27 cellular contexts compared by ENCODE assay signal in genomic region chr14:71632440-71632946, GRCh38.
DNase-seq lines count a peak whose midpoint lies in the region; ATAC-seq and TF ChIP-seq lines count a peak whose summit lies in the region.
"Had no signal": no experiment of that assay in that cellular context is flagged by ENCODE, and none has a peak within 500 bp of the region (broad histone marks: within the 10 kb centered on the region; RNA-seq: fewer than 3 reads in every experiment).

No MANE protein-coding gene starts in this region.

- POLR2A ChIA-PET in IMR-90 (lab: Charles Lee; ENCODE audit: unreplicated experiment): no interaction called here

- no peak overlapping the region for H3K4me3 Mint-ChIP-seq in activated naive CD8-positive, alpha-beta T cell treated with anti-CD3 and anti-CD28 coated beads for 36 hours
- no peak overlapping the region for H3K4me3 Mint-ChIP-seq in activated naive CD8-positive, alpha-beta T cell treated with anti-CD3 and anti-CD28 coated beads, Interleukin-2, amount 50 U/mL, for 24 hours
- no peak overlapping the region for H3K4me3 Mint-ChIP-seq in stimulated activated naive B cell treated with anti-CD40 and anti-IgM and Interleukin-4, amounts not matched to agents 10 μg/mL and 1 μg/mL and 100 μg/mL, for 72 hours
- H3K4me3 Mint-ChIP-seq: CD14-positive monocyte; CD8-positive, alpha-beta memory T cell had no signal

- H2AK5ac ChIP-seq in IMR-90 (ENCODE audit: low read depth, low read length): no peak overlapping the region

- no peak for DNase-seq in activated naive CD8-positive, alpha-beta T cell treated with anti-CD3 and anti-CD28 coated beads for 36 hours
- DNase-seq in activated naive CD8-positive, alpha-beta T cell treated with anti-CD3 and anti-CD28 coated beads, Interleukin-2, amount 50 U/mL, for 24 hours: no peak
- DNase-seq in IMR-90 (no peak), iPS-NIHi7 (ENCODE audit: extremely low spot score) (peak; percentile 20), prostate gland (ENCODE audit: low spot score) (no peak), SW480 (ENCODE audit: low spot score) (no peak)
- no peak for DNase-seq in stimulated activated naive B cell treated with anti-CD40 and anti-IgM and Interleukin-4, amounts not matched to agents 10 μg/mL and 1 μg/mL and 100 μg/mL, for 72 hours
- DNase-seq: ACHN; BE2C; CD8-positive, alpha-beta memory T cell; DMS 273 treated with DMSO at 0.1 percent for 48 hours; DND-41; KG1; MG63; NCI-H1105 treated with DMSO at 0.1 percent for 48 hours; NCI-H146; NCI-H1930; NCI-H2107; NCI-H524; NCI-H774; NK-92 treated with Interleukin-12 subunit alpha and Interleukin-12 subunit beta, amount 100 ng/mL, for 24 hours; PC-3; SK-N-SH had no signal

- in situ Hi-C loops in IMR-90 (cut with MboI; ENCODE audit: low sequenced_read_pairs): no loop called here

- no peak overlapping the region for H2BK15ac ChIP-seq in IMR-90 (ENCODE audit: low read depth, low read length)

- peaks cover 6% of the 10 kb centered on the region; the same call in 1 of the 2 replicates for H3K9me1 ChIP-seq in IMR-90 (ENCODE audit: insufficient read depth, low read length)

- H3K4me3 ChIP-seq in IMR-90 (ENCODE audit: insufficient read depth, low read depth, low read length) (no peak overlapping the region), prostate gland (no peak overlapping the region)
- H3K4me3 ChIP-seq: MG63 had no signal

- H3K9me3 Mint-ChIP-seq in activated naive CD8-positive, alpha-beta T cell treated with anti-CD3 and anti-CD28 coated beads for 36 hours: peaks cover 9% of the 10 kb centered on the region
- H3K9me3 Mint-ChIP-seq in activated naive CD8-positive, alpha-beta T cell treated with anti-CD3 and anti-CD28 coated beads, Interleukin-2, amount 50 U/mL, for 24 hours: peaks cover 15% of the 10 kb centered on the region
- H3K9me3 Mint-ChIP-seq in stimulated activated naive B cell treated with anti-CD40 and anti-IgM and Interleukin-4, amounts not matched to agents 10 μg/mL and 1 μg/mL and 100 μg/mL, for 72 hours: peaks cover 2 to 5% of the 10 kb centered on the region in 2 donors

- no peak overlapping the region for H2AFZ ChIP-seq in IMR-90 (replicated peaks; ENCODE audit: low read length, poor library complexity)

- dilution Hi-C loops in IMR-90 (cut with HindIII; ENCODE audit: low sequenced_read_pairs, unreplicated experiment): no loop called here

- H3K27me3 ChIP-seq in IMR-90 (ENCODE audit: control insufficient read depth, insufficient read depth, low read length) (no peaks in the 10 kb centered on the region), prostate gland (replicated peaks; ENCODE audit: insufficient read depth) (no peaks in the 10 kb centered on the region)
- H3K27me3 ChIP-seq: BE2C, MG63 had no signal

- no peaks in the 10 kb centered on the region for H3K27me3 Mint-ChIP-seq in activated naive CD8-positive, alpha-beta T cell treated with anti-CD3 and anti-CD28 coated beads for 36 hours
- H3K27me3 Mint-ChIP-seq in activated naive CD8-positive, alpha-beta T cell treated with anti-CD3 and anti-CD28 coated beads, Interleukin-2, amount 50 U/mL, for 24 hours: no peaks in the 10 kb centered on the region
- H3K27me3 Mint-ChIP-seq in stimulated activated naive B cell treated with anti-CD40 and anti-IgM and Interleukin-4, amounts not matched to agents 10 μg/mL and 1 μg/mL and 100 μg/mL, for 72 hours: no peaks in the 10 kb centered on the region
- H3K27me3 Mint-ChIP-seq: CD8-positive, alpha-beta memory T cell had no signal

- H3K36me3 ChIP-seq in IMR-90 (ENCODE audit: control insufficient read depth, insufficient read depth, low read length): peaks cover 3% of the 10 kb centered on the region; the same call in 1 of the 2 replicates
- H3K36me3 ChIP-seq in prostate gland: no peaks in the 10 kb centered on the region
- H3K36me3 ChIP-seq: BE2C, MG63 had no signal

- no peak overlapping the region for H2AK9ac ChIP-seq in IMR-90 (replicated peaks; ENCODE audit: low read depth, low read length, poor library complexity)

- CTCF ChIA-PET in IMR-90 (lab: Yijun Ruan, JAX): no interaction called here

- H3K27ac Mint-ChIP-seq in activated naive CD8-positive, alpha-beta T cell treated with anti-CD3 and anti-CD28 coated beads for 36 hours: peak overlapping the region; percentile 8
- H3K27ac Mint-ChIP-seq in activated naive CD8-positive, alpha-beta T cell treated with anti-CD3 and anti-CD28 coated beads, Interleukin-2, amount 50 U/mL, for 24 hours: no peak overlapping the region
- no peak overlapping the region for H3K27ac Mint-ChIP-seq in stimulated activated naive B cell treated with anti-CD40 and anti-IgM and Interleukin-4, amounts not matched to agents 10 μg/mL and 1 μg/mL and 100 μg/mL, for 72 hours
- H3K27ac Mint-ChIP-seq: CD14-positive monocyte; CD8-positive, alpha-beta memory T cell had no signal

- peaks cover 7 to 16% of the 10 kb centered on the region in 2 experiments for H3K79me1 ChIP-seq in IMR-90 (ENCODE audit: low read depth in 1 of 2, low read length in 2 of 2)

- H2BK20ac ChIP-seq in IMR-90 (ENCODE audit: low read depth, low read length): no peak overlapping the region

- WGBS in IMR-90 (ENCODE audit: extremely low coverage in 2 of 2, insufficient read length in 1 of 2), 2 experiments: no CpG with 5 or more reads among the region's 4 CpGs
- WGBS in prostate gland: 86% methylated on average over 4 of the region's 4 CpGs

- TF ChIP-seq CTCF in IMR-90 (conservative IDR thresholded peaks at IDR 0.05; ENCODE audit: low read depth, low read length): no peak
- TF ChIP-seq CTCF in prostate gland (IDR thresholded peaks at IDR 0.05): no peak

- H3K9ac ChIP-seq in IMR-90 (ENCODE audit: low read depth, low read length): no peak overlapping the region
- H3K9ac ChIP-seq: SK-N-SH had no signal

- peaks cover 2% of the 10 kb centered on the region for H3K4me1 ChIP-seq in IMR-90 (ENCODE audit: control insufficient read depth, insufficient read depth, low read length)
- no peaks in the 10 kb centered on the region for H3K4me1 ChIP-seq in prostate gland (replicated peaks)

- H3K4ac ChIP-seq in IMR-90 (ENCODE audit: low read depth, low read length): no peak overlapping the region; the same call in 1 of the 2 replicates

- H3K36me3 Mint-ChIP-seq in activated naive CD8-positive, alpha-beta T cell treated with anti-CD3 and anti-CD28 coated beads for 36 hours: peaks cover 62% of the 10 kb centered on the region
- peaks cover 63% of the 10 kb centered on the region for H3K36me3 Mint-ChIP-seq in activated naive CD8-positive, alpha-beta T cell treated with anti-CD3 and anti-CD28 coated beads, Interleukin-2, amount 50 U/mL, for 24 hours (ENCODE audit: low read depth)
- H3K36me3 Mint-ChIP-seq in stimulated activated naive B cell treated with anti-CD40 and anti-IgM and Interleukin-4, amounts not matched to agents 10 μg/mL and 1 μg/mL and 100 μg/mL, for 72 hours: peaks cover 62 to 78% of the 10 kb centered on the region in 2 donors

- no peak overlapping the region for H3K4me2 ChIP-seq in IMR-90 (ENCODE audit: low read depth, low read length)
- H3K4me2 ChIP-seq: SK-N-SH had no signal

- no TSS peak for BruUV-seq in IMR-90 (replicated peaks; lab: Mats Ljungman, UMichigan)

- no peaks in the 10 kb centered on the region for H4K20me1 ChIP-seq in IMR-90 (ENCODE audit: insufficient read depth, low read length)

- no peak overlapping the region for H4K8ac ChIP-seq in IMR-90 (ENCODE audit: low read depth in 2 of 2, low read length in 2 of 2)

- TF ChIP-seq RAD21 in IMR-90 (IDR thresholded peaks at IDR 0.05; ENCODE audit: low read length): no peak

- no peak overlapping the region for H3K23ac ChIP-seq in IMR-90 (ENCODE audit: low read depth, low read length)

- peaks cover 15% of the 10 kb centered on the region for H3K4me1 Mint-ChIP-seq in activated naive CD8-positive, alpha-beta T cell treated with anti-CD3 and anti-CD28 coated beads for 36 hours
- peaks cover 8% of the 10 kb centered on the region for H3K4me1 Mint-ChIP-seq in activated naive CD8-positive, alpha-beta T cell treated with anti-CD3 and anti-CD28 coated beads, Interleukin-2, amount 50 U/mL, for 24 hours
- H3K4me1 Mint-ChIP-seq in stimulated activated naive B cell treated with anti-CD40 and anti-IgM and Interleukin-4, amounts not matched to agents 10 μg/mL and 1 μg/mL and 100 μg/mL, for 72 hours: peaks cover 0 to 5% of the 10 kb centered on the region in 2 donors
- H3K4me1 Mint-ChIP-seq: CD14-positive monocyte had no signal

- no peak overlapping the region; the same call in 1 of the 2 replicates for H3K14ac ChIP-seq in IMR-90 (replicated peaks; ENCODE audit: low read depth, low read length)

- no peak overlapping the region for H2BK5ac ChIP-seq in IMR-90 (ENCODE audit: low read depth, low read length, poor library complexity, severe bottlenecking)

- no peak overlapping the region for H4K91ac ChIP-seq in IMR-90 (ENCODE audit: insufficient read depth, low read depth, low read length)

- no peak for TF ChIP-seq POLR2A in IMR-90 (IDR thresholded peaks at IDR 0.05; ENCODE audit: low read depth, low read length)
- TF ChIP-seq POLR2A in prostate gland (IDR thresholded peaks at IDR 0.05): no peak

- intact Hi-C loops in IMR-90 (cut with micrococcal nuclease): no loop called here
- intact Hi-C loops in prostate gland (cut with DNase I): no loop called here

- ATAC-seq in activated naive CD8-positive, alpha-beta T cell treated with anti-CD3 and anti-CD28 coated beads, Interleukin-2, amount 50 U/mL, for 24 hours: no peak
- ATAC-seq in IMR-90 (ENCODE audit: low read depth) (no peak), HG03457 (IDR thresholded peaks at IDR 0.05; ENCODE audit: unreplicated experiment) (no peak)
- no peak for ATAC-seq in stimulated activated naive B cell treated with anti-CD40 and anti-IgM and Interleukin-4, amounts not matched to agents 10 μg/mL and 1 μg/mL and 100 μg/mL, for 72 hours (replicated peaks)
- ATAC-seq: HCT116, PC-3 had no signal

- no peak overlapping the region for H2BK120ac ChIP-seq in IMR-90 (ENCODE audit: low read depth, low read length)

- no peak overlapping the region for H3K18ac ChIP-seq in IMR-90 (ENCODE audit: low read depth, low read length)

- H3K9me3 ChIP-seq in IMR-90 (ENCODE audit: control insufficient read depth, insufficient read depth, low read length): no peaks in the 10 kb centered on the region
- H3K9me3 ChIP-seq in prostate gland: no peaks in the 10 kb centered on the region
- H3K9me3 ChIP-seq: BE2C, MG63 had no signal

- H4K5ac ChIP-seq in IMR-90 (ENCODE audit: low read depth, low read length): peak overlapping the region; percentile 8; the same call in 1 of the 2 replicates

- H3K27ac ChIP-seq in IMR-90 (ENCODE audit: insufficient read depth, low read length) (no peak overlapping the region), prostate gland (no peak overlapping the region)
- H3K27ac ChIP-seq: 22Rv1 had no signal

- H3K56ac ChIP-seq in IMR-90 (ENCODE audit: extremely low read depth, insufficient read depth, low read length): no peak overlapping the region

TF ChIP-seq in IMR-90, 13 proteins besides CTCF, POLR2A, EP300 and RAD21:
- TF ChIP-seq NFE2L2 (IDR thresholded peaks at IDR 0.05; ENCODE audit: low read depth, low read length): no peak
- no peak for TF ChIP-seq MAZ (IDR thresholded peaks at IDR 0.05; ENCODE audit: borderline replicate concordance, low read depth, low read length)
- TF ChIP-seq SMC3 (IDR thresholded peaks at IDR 0.05; ENCODE audit: low read depth, low read length): no peak
